In genomic region chr6:7449018-7449417, GRCh38 we compare ENCODE assay signal across 1 cellular context.
TF ChIP-seq lines count a peak whose summit lies in the region.

No MANE protein-coding gene starts in this region.

TF ChIP-seq in HepG2, 621 proteins besides CTCF, POLR2A, EP300 and RAD21 (continued from another document):
- TF ChIP-seq ZNF883 (CRISPR knock-in tag; IDR thresholded peaks at IDR 0.05; ENCODE audit: not compliant biosample characterization) (no peak), ETV5 (CRISPR knock-in tag; IDR thresholded peaks at IDR 0.05; ENCODE audit: borderline replicate concordance) (no peak), ZNF761 (CRISPR knock-in tag; conservative IDR thresholded peaks at IDR 0.05) (no peak), KLF13 (CRISPR knock-in tag; IDR thresholded peaks at IDR 0.05) (no peak)
